ENCODE assay signal across 15 cellular contexts in genomic region chr6:7784706-7785105, GRCh38. TPM values are rescaled to one million over a fixed set of nuclear protein-coding genes. Genes with fewer than 3 reads are reported as not detected.
DNase-seq lines count a peak whose midpoint lies in the region; ATAC-seq and TF ChIP-seq lines count a peak whose summit lies in the region.
"Had no signal": no experiment of that assay in that cellular context is flagged by ENCODE, and none has a peak within 500 bp of the region (broad histone marks: within the 10 kb centered on the region; RNA-seq: fewer than 3 reads in every experiment).

No MANE protein-coding gene starts in this region.

- no peaks in the 10 kb centered on the region for H3K9me3 ChIP-seq in smooth muscle cell (replicated peaks; ENCODE audit: low read depth)

- H3K36me3 Mint-ChIP-seq in activated T-helper 2 cell treated with anti-CD3 and anti-CD28 coated beads, Interferon-gamma antibody, Interleukin-2, Interleukin-4, amounts not matched to agents 10 μg/mL and 5 μg/mL and 100 μg/mL, durations not matched to agents 14 hours and 24 hours and 36 hours (ENCODE audit: low read depth) = no peaks in the 10 kb centered on the region
- H3K36me3 Mint-ChIP-seq: activated naive CD8-positive, alpha-beta T cell treated with anti-CD3 and anti-CD28 coated beads, Interleukin-2, amount 10 ng/mL, durations not matched to agents 7 days and 5 days; mesothelial cell of epicardium had no signal

- no peaks in the 10 kb centered on the region for H3K9me3 Mint-ChIP-seq in activated T-helper 2 cell treated with anti-CD3 and anti-CD28 coated beads, Interferon-gamma antibody, Interleukin-2, Interleukin-4, amounts not matched to agents 10 μg/mL and 5 μg/mL and 100 μg/mL, durations not matched to agents 14 hours and 24 hours and 36 hours
- H3K9me3 Mint-ChIP-seq: activated naive CD8-positive, alpha-beta T cell treated with anti-CD3 and anti-CD28 coated beads, Interleukin-2, amount 10 ng/mL, durations not matched to agents 7 days and 5 days; activated T-cell treated with anti-CD3 and anti-CD28 coated beads, Interleukin-2, amount 50 U/mL, for 4 hours; CD4-positive, alpha-beta T cell; mesothelial cell of epicardium had no signal

- H3K27me3 Mint-ChIP-seq in activated T-helper 2 cell treated with anti-CD3 and anti-CD28 coated beads, Interferon-gamma antibody, Interleukin-2, Interleukin-4, amounts not matched to agents 10 μg/mL and 5 μg/mL and 100 μg/mL, durations not matched to agents 14 hours and 24 hours and 36 hours (ENCODE audit: low read depth) = peaks cover 5% of the 10 kb centered on the region

- no peak overlapping the region for H3K4me2 ChIP-seq in smooth muscle cell

- no peak overlapping the region for H3K4me3 Mint-ChIP-seq in activated T-helper 2 cell treated with anti-CD3 and anti-CD28 coated beads, Interferon-gamma antibody, Interleukin-2, Interleukin-4, amounts not matched to agents 10 μg/mL and 5 μg/mL and 100 μg/mL, durations not matched to agents 14 hours and 24 hours and 36 hours (ENCODE audit: low read depth)
- H3K4me3 Mint-ChIP-seq: activated naive CD8-positive, alpha-beta T cell treated with anti-CD3 and anti-CD28 coated beads, Interleukin-2, amount 10 ng/mL, durations not matched to agents 7 days and 5 days; activated T-cell treated with anti-CD3 and anti-CD28 coated beads, Interleukin-2, amount 50 U/mL, for 4 hours; CD4-positive, alpha-beta T cell; mesothelial cell of epicardium had no signal

- H3K27ac ChIP-seq in smooth muscle cell (ENCODE audit: low read depth) = no peak overlapping the region

- H3K4me1 Mint-ChIP-seq in activated T-helper 2 cell treated with anti-CD3 and anti-CD28 coated beads, Interferon-gamma antibody, Interleukin-2, Interleukin-4, amounts not matched to agents 10 μg/mL and 5 μg/mL and 100 μg/mL, durations not matched to agents 14 hours and 24 hours and 36 hours (ENCODE audit: low read depth) = no peaks in the 10 kb centered on the region
- H3K4me1 Mint-ChIP-seq: activated naive CD8-positive, alpha-beta T cell treated with anti-CD3 and anti-CD28 coated beads, Interleukin-2, amount 10 ng/mL, durations not matched to agents 7 days and 5 days had no signal

- H3F3A ChIP-seq in smooth muscle cell (ENCODE audit: low read depth) = no peaks in the 10 kb centered on the region

- H4K20me1 ChIP-seq in smooth muscle cell (ENCODE audit: low read depth) = peaks cover 3% of the 10 kb centered on the region

- H2AFZ ChIP-seq in smooth muscle cell (ENCODE audit: low read depth) = no peak overlapping the region

- peak; percentile 4 for DNase-seq in inferior parietal cortex (ENCODE audit: extremely low spot score)
- DNase-seq in NCI-H2107 treated with DMSO at 0.1 percent for 48 hours (lab: John Stamatoyannopoulos, UW; ENCODE audit: unreplicated experiment) = no peak
- no peak for DNase-seq in cortex of kidney (lab: John Stamatoyannopoulos, UW)
- no peak for DNase-seq in activated T-helper 2 cell treated with anti-CD3 and anti-CD28 coated beads, Interferon-gamma antibody, Interleukin-2, Interleukin-4, amounts not matched to agents 10 μg/mL and 5 μg/mL and 100 μg/mL, durations not matched to agents 14 hours and 24 hours and 36 hours (ENCODE audit: low spot score)
- no peak for DNase-seq in smooth muscle cell (lab: John Stamatoyannopoulos, UW; ENCODE audit: unreplicated experiment)
- DNase-seq: activated CD4-positive, alpha-beta T cell treated with anti-CD3 and anti-CD28 coated beads, Interleukin-2, amount 50 U/mL, for 48 hours; activated naive CD8-positive, alpha-beta T cell treated with anti-CD3 and anti-CD28 coated beads, Interleukin-2, amount 10 ng/mL, durations not matched to agents 7 days and 5 days; activated T-cell treated with anti-CD3 and anti-CD28 coated beads, Interleukin-2, amount 50 U/mL, for 4 hours; CD4-positive, alpha-beta T cell; NCI-H187 treated with DMSO at 0.1 percent for 48 hours; retina had no signal

- intact Hi-C loops in activated T-helper 2 cell treated with anti-CD3 and anti-CD28 coated beads, Interferon-gamma antibody, Interleukin-2, Interleukin-4, amounts not matched to agents 10 μg/mL and 5 μg/mL and 100 μg/mL, durations not matched to agents 14 hours and 24 hours and 36 hours (cut with micrococcal nuclease) = no loop called here

- no peak overlapping the region for H3K4me3 ChIP-seq in smooth muscle cell

- no peaks in the 10 kb centered on the region for H3K79me2 ChIP-seq in smooth muscle cell (ENCODE audit: low read depth)

- no peaks in the 10 kb centered on the region for H3K4me1 ChIP-seq in smooth muscle cell (ENCODE audit: low read depth)

- H3K27ac Mint-ChIP-seq in activated T-helper 2 cell treated with anti-CD3 and anti-CD28 coated beads, Interferon-gamma antibody, Interleukin-2, Interleukin-4, amounts not matched to agents 10 μg/mL and 5 μg/mL and 100 μg/mL, durations not matched to agents 14 hours and 24 hours and 36 hours = no peak overlapping the region
- H3K27ac Mint-ChIP-seq: activated naive CD8-positive, alpha-beta T cell treated with anti-CD3 and anti-CD28 coated beads, Interleukin-2, amount 10 ng/mL, durations not matched to agents 7 days and 5 days; CD4-positive, alpha-beta T cell; mesothelial cell of epicardium had no signal

- WGBS in smooth muscle cell (ENCODE audit: low lambda C conversion rate) = 87% methylated on average over 2 of the region's 2 CpGs

- no peak overlapping the region for H3K9ac ChIP-seq in smooth muscle cell (ENCODE audit: low read depth)

- peaks cover 11% of the 10 kb centered on the region for H3K27me3 ChIP-seq in smooth muscle cell (ENCODE audit: low read depth)

- TF ChIP-seq CTCF in smooth muscle cell (IDR thresholded peaks at IDR 0.05; ENCODE audit: borderline replicate concordance, insufficient read depth, poor library complexity, severe bottlenecking) = no peak

- peak; percentile 67 for ATAC-seq in GM18502 (IDR thresholded peaks at IDR 0.05; ENCODE audit: poor library complexity, unreplicated experiment)
- peak; percentile 87 for ATAC-seq in GM21529 (IDR thresholded peaks at IDR 0.05; ENCODE audit: unreplicated experiment)
- peak; percentile 87 for ATAC-seq in HG03469 (IDR thresholded peaks at IDR 0.05; ENCODE audit: unreplicated experiment)
- ATAC-seq: activated T-cell treated with anti-CD3 and anti-CD28 coated beads, Interleukin-2, amount 50 U/mL, for 4 hours had no signal

- no peaks in the 10 kb centered on the region for H3K36me3 ChIP-seq in smooth muscle cell (ENCODE audit: low read depth)

RNA-seq across cellular contexts. Expression of gene BMP6, which starts 58.8 kb away (rescaled TPM):
- 0.78 and 1.1 TPM in 2 replicates for total RNA-seq in activated T-helper 2 cell treated with anti-CD3 and anti-CD28 coated beads, Interferon-gamma antibody, Interleukin-2, Interleukin-4, amounts not matched to agents 10 μg/mL and 5 μg/mL and 100 μg/mL, durations not matched to agents 14 hours and 24 hours and 36 hours
- 14.5 and 14.7 TPM in 2 replicates for total RNA-seq in smooth muscle cell
- polyA plus RNA-seq in smooth muscle cell = 10.1 and 17.0 TPM in 2 replicates
- total RNA-seq: activated naive CD8-positive, alpha-beta T cell treated with anti-CD3 and anti-CD28 coated beads, Interleukin-2, amount 10 ng/mL, durations not matched to agents 7 days and 5 days; activated T-cell treated with anti-CD3 and anti-CD28 coated beads, Interleukin-2, amount 50 U/mL, for 4 hours; CD4-positive, alpha-beta T cell had no signal
